Comparison of ENCODE assay signal across 14 cellular contexts in genomic region chr2:85525029-85525428, GRCh38. TPM values are rescaled to one million over a fixed set of nuclear protein-coding genes. Genes with fewer than 3 reads are reported as not detected.
A peak's percentile ranks its signal among the peaks of the same experiment; 100 is the strongest.
DNase-seq lines count a peak whose midpoint lies in the region; ATAC-seq and TF ChIP-seq lines count a peak whose summit lies in the region.
"Had no signal": no experiment of that assay in that cellular context is flagged by ENCODE, and none has a peak within 500 bp of the region (broad histone marks: within the 10 kb centered on the region; RNA-seq: fewer than 3 reads in every experiment).

No MANE protein-coding gene starts in this region.

- H3K4me1 ChIP-seq in left ventricle myocardium inferior (peaks cover 26% of the 10 kb centered on the region), muscle layer of colon (ENCODE audit: insufficient read depth, low read length) (peaks cover 20% of the 10 kb centered on the region), uterus (no peaks in the 10 kb centered on the region)
- H3K4me1 ChIP-seq: foreskin keratinocyte had no signal

- no peak for TF ChIP-seq POLR2A in uterus (IDR thresholded peaks at IDR 0.05)

- no peaks in the 10 kb centered on the region for H3K9me3 Mint-ChIP-seq in effector memory CD8-positive, alpha-beta T cell

- H3K27ac Mint-ChIP-seq in effector memory CD8-positive, alpha-beta T cell: no peak overlapping the region

- intact Hi-C loops in left ventricle myocardium inferior (cut with micrococcal nuclease) (no loop called here), left ventricle myocardium superior (cut with micrococcal nuclease) (no loop called here), uterus (cut with DNase I; ENCODE audit: low total_unique reads) (no loop called here)

- no peak for ATAC-seq in left ventricle myocardium superior
- no peak for ATAC-seq in effector memory CD8-positive, alpha-beta T cell (replicated peaks)
- ATAC-seq: activated CD4-positive, CD25-positive, alpha-beta regulatory T cell treated with anti-CD3 and anti-CD28 coated beads, Interleukin-2, amount 50 U/mL, for 24 hours; foreskin keratinocyte had no signal

- no peaks in the 10 kb centered on the region for H3K36me3 Mint-ChIP-seq in effector memory CD8-positive, alpha-beta T cell (ENCODE audit: insufficient read depth)
- H3K36me3 Mint-ChIP-seq: naive thymus-derived CD4-positive, alpha-beta T cell had no signal

- no peak overlapping the region for H3K4me3 Mint-ChIP-seq in effector memory CD8-positive, alpha-beta T cell
- H3K4me3 Mint-ChIP-seq: naive thymus-derived CD4-positive, alpha-beta T cell had no signal

- H3K27ac ChIP-seq in left ventricle myocardium inferior (replicated peaks) (peak overlapping the region; percentile 81), muscle layer of colon (ENCODE audit: low read depth, low read length) (peak overlapping the region; percentile 69), uterus (peak overlapping the region; percentile 56 to 73)
- H3K27ac ChIP-seq: foreskin keratinocyte had no signal

- no peak for DNase-seq in left ventricle myocardium inferior
- DNase-seq in left ventricle myocardium superior: no peak
- DNase-seq in uterus: no peak
- DNase-seq in NCI-H1436 treated with DMSO at 0.1 percent for 48 hours (lab: John Stamatoyannopoulos, UW): no peak
- DNase-seq in effector memory CD8-positive, alpha-beta T cell: no peak
- DNase-seq: activated T-cell treated with anti-CD3 and anti-CD28 coated beads, Interleukin-2, amount 50 U/mL, for 1 hour; foreskin keratinocyte; naive thymus-derived CD4-positive, alpha-beta T cell; NCI-H1930; NCI-H774 had no signal

- H3K9ac ChIP-seq in muscle layer of colon (ENCODE audit: low read length): no peak overlapping the region

- no peaks in the 10 kb centered on the region for H3K4me1 Mint-ChIP-seq in effector memory CD8-positive, alpha-beta T cell (ENCODE audit: low read depth in 2 of 2)

- H3K27me3 ChIP-seq in left ventricle myocardium inferior (ENCODE audit: low read depth) (no peaks in the 10 kb centered on the region), muscle layer of colon (ENCODE audit: control insufficient read depth in 1 of 2, insufficient read depth in 2 of 2, low read length in 2 of 2) (no peaks in the 10 kb centered on the region), uterus (no peaks in the 10 kb centered on the region)

- H3K36me3 ChIP-seq in left ventricle myocardium inferior (no peaks in the 10 kb centered on the region), muscle layer of colon (ENCODE audit: insufficient read depth, low read length) (no peaks in the 10 kb centered on the region), uterus (no peaks in the 10 kb centered on the region)

- H3K9me3 ChIP-seq in left ventricle myocardium inferior (replicated peaks): no peaks in the 10 kb centered on the region
- no peaks in the 10 kb centered on the region for H3K9me3 ChIP-seq in muscle layer of colon (ENCODE audit: low read length)
- no peaks in the 10 kb centered on the region for H3K9me3 ChIP-seq in uterus

- H3K4me3 ChIP-seq in left ventricle myocardium inferior (no peak overlapping the region), muscle layer of colon (ENCODE audit: low read depth in 1 of 2, low read length in 2 of 2) (no peak overlapping the region), uterus (no peak overlapping the region)
- H3K4me3 ChIP-seq: smooth muscle cell had no signal

- H3K27me3 Mint-ChIP-seq in effector memory CD8-positive, alpha-beta T cell: peaks cover 27 to 32% of the 10 kb centered on the region in 2 donors

- TF ChIP-seq CTCF in left ventricle myocardium inferior (IDR thresholded peaks at IDR 0.05; ENCODE audit: borderline replicate concordance) (no peak), uterus (IDR thresholded peaks at IDR 0.05) (no peak)

RNA-seq across cellular contexts. Expression of gene MAT2A, which starts 13.9 kb away (rescaled TPM):
- total RNA-seq in left ventricle myocardium inferior (145 TPM), left ventricle myocardium superior (130 TPM), uterus (100 to 1,000 TPM in 3 of 4 donors, 10 to 100 TPM in 1; 77.1 to 249 (median 108) TPM)

RNA-seq across cellular contexts. Expression of gene GGCX, which starts 36.3 kb away (rescaled TPM):
- total RNA-seq in left ventricle myocardium inferior: 25.5 TPM
- 28.1 TPM for total RNA-seq in left ventricle myocardium superior
- 10 to 100 TPM; 14.1 to 54.1 (median 37.9) TPM for total RNA-seq in uterus

RNA-seq across cellular contexts. Expression of gene VAMP8, which starts 52.4 kb away (rescaled TPM):
- 15.5 TPM for total RNA-seq in left ventricle myocardium inferior
- total RNA-seq in left ventricle myocardium superior: 17.1 TPM
- 10 to 100 TPM in 1 of 4 donors, 1 to 10 TPM in 2, not detected in 1; 1.3 to 12.3 (median 5.2) TPM for total RNA-seq in uterus

RNA-seq across cellular contexts. Expression of gene VAMP5, which starts 59.2 kb away (rescaled TPM):
- total RNA-seq in left ventricle myocardium inferior: 47.3 TPM
- 54.8 TPM for total RNA-seq in left ventricle myocardium superior
- 100 to 1,000 TPM in 2 of 4 donors, 10 to 100 TPM in 2; 25.6 to 197 (median 99.5) TPM for total RNA-seq in uterus
- total RNA-seq: SK-MEL-5 had no signal
